ENCODE assay signal across 9 cellular contexts in the genomic region with DNA sequence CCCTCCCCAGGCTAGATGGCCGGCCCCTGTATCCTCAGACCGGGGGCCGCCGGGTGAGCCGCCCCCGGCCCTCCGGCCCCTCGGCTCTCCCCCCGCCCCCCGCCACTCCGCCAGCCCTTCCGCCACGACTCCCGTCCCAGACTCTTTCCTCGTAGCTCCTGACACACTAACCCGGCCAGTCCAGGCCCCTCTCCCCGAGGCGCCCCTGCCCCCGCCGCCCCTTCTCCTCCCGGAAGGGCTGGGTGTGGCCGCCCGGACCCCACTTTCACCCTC. TPM values are rescaled to one million over a fixed set of nuclear protein-coding genes. Genes with fewer than 3 reads are reported as not detected.
DNase-seq lines count a peak whose midpoint lies in the region; TF ChIP-seq lines count a peak whose summit lies in the region.
"Had no signal": no experiment of that assay in that cellular context is flagged by ENCODE, and none has a peak within 500 bp of the region (broad histone marks: within the 10 kb centered on the region; RNA-seq: fewer than 3 reads in every experiment).

No MANE protein-coding gene starts in this region.

- H3K4me3 ChIP-seq in cardiac muscle cell = peak overlapping the region; percentile 93
- H3K4me3 ChIP-seq in mesodermal cell (ENCODE audit: extremely low read depth, insufficient read depth, low read length, poor library complexity, severe bottlenecking) = peak overlapping the region; percentile 99
- H3K4me3 ChIP-seq in uterus = peak overlapping the region; percentile 95 to 98

- DNase-seq in cardiac muscle cell (ENCODE audit: low read depth in 1 of 2, low spot score in 1 of 2) = no peak
- no peak for DNase-seq in cardiac septum (ENCODE audit: low spot score)
- no peak for DNase-seq in MCF 10A (ENCODE audit: unreplicated experiment)
- no peak for DNase-seq in uterus
- no peak for DNase-seq in DMS53 treated with DMSO at 0.1 percent for 48 hours (lab: John Stamatoyannopoulos, UW; ENCODE audit: unreplicated experiment)
- DNase-seq in SIG-M5 treated with dmso at 0.1 percent for 504 hours (lab: John Stamatoyannopoulos, UW; ENCODE audit: unreplicated experiment) = no peak
- DNase-seq in SIG-M5 (lab: John Stamatoyannopoulos, UW) = no peak

- peak overlapping the region; percentile 93 for H3K27ac Mint-ChIP-seq in MCF 10A (ENCODE audit: low read depth, unreplicated experiment)

- TF ChIP-seq POLR2A in uterus (IDR thresholded peaks at IDR 0.05) = no peak

- H3K9me3 ChIP-seq in cardiac muscle cell (ENCODE audit: low read depth) (no peaks in the 10 kb centered on the region), mesodermal cell (ENCODE audit: control insufficient read depth, low read length) (no peaks in the 10 kb centered on the region), uterus (no peaks in the 10 kb centered on the region)

- H3K9me3 Mint-ChIP-seq in MCF 10A (ENCODE audit: unreplicated experiment) = no peaks in the 10 kb centered on the region

- 0 to 3% methylated on average over 4 to 5 of the region's 23 CpGs for WGBS in mesodermal cell (ENCODE audit: insufficient coverage in 2 of 2), 2 experiments

- intact Hi-C loops in cardiac septum (cut with DNase I) (loop anchor here (1.0 to 10.0 kb wide), 6 partner anchors 31 to 309 kb away; partner anchors contain the start of genes PRPF8, RILP and RTN4RL1), MCF 10A (cut with micrococcal nuclease) (loop anchor here (1.0 to 10.0 kb wide), 5 partner anchors 46 to 312 kb away; partner anchors contain the start of genes RILP, RTN4RL1 and SMYD4), uterus (cut with DNase I; ENCODE audit: low total_unique reads) (no loop called here)

- no peak for TF ChIP-seq CTCF in cardiac muscle cell (IDR thresholded peaks at IDR 0.05; ENCODE audit: low read depth, low read length)
- no peak for TF ChIP-seq CTCF in MCF 10A (IDR thresholded peaks at IDR 0.05; ENCODE audit: unreplicated experiment)
- no peak for TF ChIP-seq CTCF in uterus (IDR thresholded peaks at IDR 0.05)

- H3K27me3 Mint-ChIP-seq in MCF 10A (ENCODE audit: insufficient read depth, unreplicated experiment) = no peaks in the 10 kb centered on the region

- CTCF ChIA-PET in MCF 10A (lab: Yijun Ruan, JAX) = no interaction called here

- POLR2A ChIA-PET in MCF 10A (lab: Yijun Ruan, JAX) = interaction anchor here (0.5 to 5.6 kb wide), 27 partner anchors 9 to 686 kb away, joined by 3 to 112 read pairs (median 6); partner anchors contain the start of genes INPP5K, OVCA2, PITPNA and PRPF8

- peaks cover 26% of the 10 kb centered on the region for H3K4me1 Mint-ChIP-seq in MCF 10A (ENCODE audit: insufficient read depth, unreplicated experiment)

- H3K36me3 ChIP-seq in cardiac muscle cell (no peaks in the 10 kb centered on the region), mesodermal cell (ENCODE audit: control insufficient read depth, insufficient read depth, low read length) (peaks cover 36% of the 10 kb centered on the region), uterus (no peaks in the 10 kb centered on the region)

- H3K27me3 ChIP-seq in cardiac muscle cell (no peaks in the 10 kb centered on the region), uterus (no peaks in the 10 kb centered on the region)

- H3K4me1 ChIP-seq in cardiac muscle cell (ENCODE audit: low read depth) = peaks cover 10% of the 10 kb centered on the region
- H3K4me1 ChIP-seq in mesodermal cell (ENCODE audit: control insufficient read depth, insufficient read depth, low read length, poor library complexity, severe bottlenecking) = peaks cover 36% of the 10 kb centered on the region
- H3K4me1 ChIP-seq in uterus = peaks cover 0 to 12% of the 10 kb centered on the region in 2 donors

- H3K27ac ChIP-seq in cardiac muscle cell (peak overlapping the region; percentile 97), mesodermal cell (ENCODE audit: low read depth, low read length, severe bottlenecking) (peak overlapping the region; percentile 97), uterus (peak overlapping the region; percentile 92 to 99)

- peaks cover 24% of the 10 kb centered on the region for H3K36me3 Mint-ChIP-seq in MCF 10A (ENCODE audit: insufficient read depth, unreplicated experiment)

- BruUV-seq in MCF 10A (replicated peaks; lab: Mats Ljungman, UMichigan) = no TSS peak

- peak overlapping the region; percentile 87 for H3K4me3 Mint-ChIP-seq in MCF 10A (ENCODE audit: unreplicated experiment)

RNA-seq across cellular contexts. Expression of gene TLCD2, which starts 5.6 kb away (rescaled TPM):
- total RNA-seq in cardiac muscle cell = 2.1 and 3.1 TPM in 2 replicates
- polyA plus RNA-seq in cardiac muscle cell = 0.89 and 1.4 TPM in 2 replicates
- total RNA-seq in cardiac septum = 2.6 TPM
- 2.5 and 4.0 TPM in 2 replicates for total RNA-seq in MCF 10A (2022)
- 0.85 TPM for polyA plus RNA-seq in mesodermal cell (2013, experiment 1 of 2)
- polyA plus RNA-seq in mesodermal cell (2013, experiment 2 of 2) = 1.2 TPM
- 1 to 10 TPM in 3 of 4 donors, under 1 TPM in 1; 0.88 to 8.0 (median 5.4) TPM for total RNA-seq in uterus

RNA-seq across cellular contexts. Expression of gene WDR81, which starts 8.8 kb away (rescaled TPM):
- total RNA-seq in cardiac muscle cell = 14.2 and 23.1 TPM in 2 replicates
- 7.4 and 9.5 TPM in 2 replicates for polyA plus RNA-seq in cardiac muscle cell
- total RNA-seq in cardiac septum = 7.2 TPM
- 17.4 and 19.4 TPM in 2 replicates for total RNA-seq in MCF 10A (2022)
- 9.8 TPM for polyA plus RNA-seq in mesodermal cell (2013, experiment 1 of 2)
- 9.6 TPM for polyA plus RNA-seq in mesodermal cell (2013, experiment 2 of 2)
- 10 to 100 TPM; 23.6 to 40.7 (median 29.9) TPM for total RNA-seq in uterus

RNA-seq across cellular contexts. Expression of gene SERPINF2, which starts 26.9 kb away (rescaled TPM):
- 2.2 TPM in 1 of 2 replicates, not detected in the other for total RNA-seq in cardiac muscle cell
- not detected in 2 replicates for polyA plus RNA-seq in cardiac muscle cell
- 1.2 TPM for total RNA-seq in cardiac septum
- 0.56 and 0.66 TPM in 2 replicates for total RNA-seq in MCF 10A (2022)
- polyA plus RNA-seq in mesodermal cell (2013, experiment 1 of 2) = 0.22 TPM
- not detected for polyA plus RNA-seq in mesodermal cell (2013, experiment 2 of 2)
- total RNA-seq in uterus = 10 to 100 TPM in 2 of 4 donors, 1 to 10 TPM in 1, under 1 TPM in 1; 0.83 to 21.5 (median 10.0) TPM
- total RNA-seq: glomerular endothelial cell had no signal

RNA-seq across cellular contexts. Expression of gene PRPF8, which starts 31.1 kb away (rescaled TPM):
- total RNA-seq in cardiac muscle cell (118 and 137 TPM in 2 replicates), cardiac septum (162 TPM), MCF 10A (2022) (239 and 261 TPM in 2 replicates), uterus (100 to 1,000 TPM; 123 to 413 (median 243) TPM)
- polyA plus RNA-seq in cardiac muscle cell = 170 and 182 TPM in 2 replicates
- polyA plus RNA-seq in mesodermal cell (2013, experiment 1 of 2) = 225 TPM
- polyA plus RNA-seq in mesodermal cell (2013, experiment 2 of 2) = 184 TPM

RNA-seq across cellular contexts. Expression of gene SERPINF1, which starts 46.1 kb away (rescaled TPM):
- total RNA-seq in cardiac muscle cell = 102 and 134 TPM in 2 replicates
- polyA plus RNA-seq in cardiac muscle cell = 73.1 and 109 TPM in 2 replicates
- 163 TPM for total RNA-seq in cardiac septum
- total RNA-seq in MCF 10A (2022) = 1.8 TPM in 1 of 2 replicates, not detected in the other
- 31.4 TPM for polyA plus RNA-seq in mesodermal cell (2013, experiment 1 of 2)
- polyA plus RNA-seq in mesodermal cell (2013, experiment 2 of 2) = 34.2 TPM
- total RNA-seq in uterus = 100 to 1,000 TPM; 217 to 567 (median 435) TPM
